Comparison of ENCODE assay signal across 23 cellular contexts in the genomic region with DNA sequence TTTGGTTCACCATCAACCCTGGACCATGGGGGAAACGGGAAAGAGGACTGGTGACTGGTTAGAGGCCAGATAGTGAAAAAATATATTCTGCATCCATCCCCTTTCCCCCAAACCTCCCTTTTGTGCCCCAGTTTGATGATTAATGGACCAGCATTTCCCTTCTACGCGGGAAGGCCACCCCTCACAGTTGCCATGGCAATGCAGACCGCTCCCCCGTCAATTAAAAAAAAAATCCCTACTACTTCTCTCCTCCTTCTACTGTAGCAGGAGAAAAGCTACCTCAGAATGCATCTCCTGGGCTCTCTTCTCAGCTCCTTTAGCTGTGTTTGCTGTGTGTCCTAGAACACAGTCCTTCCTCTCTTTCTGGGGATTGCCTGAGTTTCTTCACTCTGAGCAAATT. TPM values are rescaled to one million over a fixed set of nuclear protein-coding genes. Genes with fewer than 3 reads are reported as not detected.
DNase-seq lines count a peak whose midpoint lies in the region; ATAC-seq and TF ChIP-seq lines count a peak whose summit lies in the region.
"Had no signal": no experiment of that assay in that cellular context is flagged by ENCODE, and none has a peak within 500 bp of the region (broad histone marks: within the 10 kb centered on the region; RNA-seq: fewer than 3 reads in every experiment).

No MANE protein-coding gene starts in this region.

- peaks cover 8% of the 10 kb centered on the region for H3F3A ChIP-seq in smooth muscle cell (ENCODE audit: low read depth)

- H3K79me2 ChIP-seq in hepatocyte (peaks cover 78% of the 10 kb centered on the region), smooth muscle cell (ENCODE audit: low read depth) (peaks cover 79% of the 10 kb centered on the region)

- ATAC-seq in Panc1 (no peak), gastrocnemius medialis (no peak)
- ATAC-seq: left cardiac atrium, T-cell had no signal

- CTCF ChIA-PET in Panc1 (lab: Charles Lee) = interaction anchor here (0.6 to 0.7 kb wide), 3 partner anchors 60 to 263 kb away, joined by 3 to 9 read pairs (median 4); no protein-coding TSS in a partner anchor

- peak overlapping the region; percentile 57 for H3K4me2 ChIP-seq in hepatocyte
- peak overlapping the region; percentile 53 for H3K4me2 ChIP-seq in smooth muscle cell

- in situ Hi-C loops in Panc1 (cut with HindIII; ENCODE audit: low pct_unique_long_range_greater_than_20kb, low sequenced_read_pairs) (no loop called here), gastrocnemius medialis (cut with MboI; ENCODE audit: low sequenced_read_pairs in 4 of 4) (no loop called here)

- H3K27ac ChIP-seq in Panc1 (ENCODE audit: low read length) (peak overlapping the region; percentile 49; the same call in 1 of the 2 replicates), hepatocyte (no peak overlapping the region), smooth muscle cell (ENCODE audit: low read depth) (peak overlapping the region; percentile 46), dorsolateral prefrontal cortex (no peak overlapping the region), gastrocnemius medialis (no peak overlapping the region)
- H3K27ac ChIP-seq: skin epidermis, thoracic aorta had no signal

- TF ChIP-seq CTCF in Panc1 (IDR thresholded peaks at IDR 0.05) (no peak), hepatocyte (IDR thresholded peaks at IDR 0.05; ENCODE audit: poor library complexity) (no peak), smooth muscle cell (IDR thresholded peaks at IDR 0.05; ENCODE audit: borderline replicate concordance, insufficient read depth, poor library complexity, severe bottlenecking) (no peak), dorsolateral prefrontal cortex (IDR thresholded peaks at IDR 0.05 in 54 of 56, conservative IDR thresholded peaks at IDR 0.05 in 2 of 56; ENCODE audit: low read depth in 1 of 56, partially characterized antibody in 56 of 56) (no peak), gastrocnemius medialis (IDR thresholded peaks at IDR 0.05 in 4 of 5, conservative IDR thresholded peaks at IDR 0.05 in 1 of 5) (no peak)

- no peaks in the 10 kb centered on the region for H3K9me3 Mint-ChIP-seq in activated T-cell treated with anti-CD3 and anti-CD28 coated beads, Interleukin-2, amount 50 U/mL, for 24 hours
- H3K9me3 Mint-ChIP-seq: activated naive CD8-positive, alpha-beta T cell treated with anti-CD3 and anti-CD28 coated beads, Interleukin-2, amount 10 ng/mL, durations not matched to agents 7 days and 5 days; activated T-helper 1 cell treated with anti-CD3 and anti-CD28 coated beads, Interleukin-12 subunit alpha, Interleukin-12 subunit beta, Interleukin-2, Interleukin-4 antibody, amounts not matched to agents 30 ng/mL and 10 ng/mL and 1 ng/mL, durations not matched to agents 14 hours and 24 hours and 36 hours; mesothelial cell of epicardium; T-cell had no signal

- H3K4me1 ChIP-seq in Panc1 (ENCODE audit: control insufficient read depth, insufficient read depth, low read length) = peaks cover 41% of the 10 kb centered on the region
- peaks cover 25% of the 10 kb centered on the region for H3K4me1 ChIP-seq in hepatocyte (ENCODE audit: insufficient read depth)
- peaks cover 24% of the 10 kb centered on the region for H3K4me1 ChIP-seq in smooth muscle cell (ENCODE audit: low read depth)
- H3K4me1 ChIP-seq in gastrocnemius medialis = peaks cover 7 to 9% of the 10 kb centered on the region in 2 donors

- WGBS in hepatocyte (ENCODE audit: low lambda C conversion rate, missing lambda C conversion rate) = 65% methylated on average over 5 of the region's 5 CpGs
- WGBS in smooth muscle cell (ENCODE audit: low lambda C conversion rate) = 73% methylated on average over 5 of the region's 5 CpGs

- intact Hi-C loops in Panc1 (cut with micrococcal nuclease; ENCODE audit: unreplicated experiment) = loop anchor here (5.0 kb wide), 1 partner anchor 63 kb away; no protein-coding TSS in a partner anchor
- intact Hi-C loops in dorsolateral prefrontal cortex (cut with DNase I) = loop anchor here in 1 of 2 donors (10.0 kb wide), 1 partner anchor 120 kb away; a partner anchor contains a TSS
- intact Hi-C loops in gastrocnemius medialis (cut with DNase I; ENCODE audit: low total_unique reads) = loop anchor here (10.0 kb wide), 1 partner anchor 120 kb away; a partner anchor contains a TSS

- no peaks in the 10 kb centered on the region for H3K27me3 ChIP-seq in Panc1 (ENCODE audit: control insufficient read depth, insufficient read depth, low read length)
- H3K27me3 ChIP-seq in hepatocyte = no peaks in the 10 kb centered on the region
- no peaks in the 10 kb centered on the region for H3K27me3 ChIP-seq in smooth muscle cell (ENCODE audit: low read depth)
- H3K27me3 ChIP-seq in dorsolateral prefrontal cortex = no peaks in the 10 kb centered on the region
- no peaks in the 10 kb centered on the region for H3K27me3 ChIP-seq in gastrocnemius medialis

- peaks cover 61% of the 10 kb centered on the region for H3K4me1 Mint-ChIP-seq in activated T-cell treated with anti-CD3 and anti-CD28 coated beads, Interleukin-2, amount 50 U/mL, for 24 hours (ENCODE audit: low read depth)

- peaks cover 5% of the 10 kb centered on the region for H3K27me3 Mint-ChIP-seq in activated T-cell treated with anti-CD3 and anti-CD28 coated beads, Interleukin-2, amount 50 U/mL, for 24 hours

- H3K36me3 Mint-ChIP-seq in activated T-cell treated with anti-CD3 and anti-CD28 coated beads, Interleukin-2, amount 50 U/mL, for 24 hours (ENCODE audit: low read depth) = peaks cover 4% of the 10 kb centered on the region
- H3K36me3 Mint-ChIP-seq: mesothelial cell of epicardium, T-cell had no signal

- POLR2A ChIA-PET in Panc1 (lab: Charles Lee) = interaction anchor here (0.6 kb wide), 2 partner anchors 30 to 39 kb away, joined by 5 to 9 read pairs; no protein-coding TSS in a partner anchor

- no peak for DNase-seq in activated T-cell treated with anti-CD3 and anti-CD28 coated beads, Interleukin-2, amount 50 U/mL, for 24 hours
- DNase-seq in activated T-cell treated with anti-CD3 and anti-CD28 coated beads, Interleukin-2, amount 50 U/mL, for 48 hours = no peak
- DNase-seq in Panc1 (ENCODE audit: low read depth, low spot score) = no peak
- no peak for DNase-seq in hepatocyte (ENCODE audit: low spot score)
- DNase-seq in smooth muscle cell (lab: John Stamatoyannopoulos, UW; ENCODE audit: unreplicated experiment) = no peak
- DNase-seq in DMS79 (lab: John Stamatoyannopoulos, UW) = no peak
- no peak for DNase-seq in dorsolateral prefrontal cortex
- DNase-seq in gastrocnemius medialis = no peak
- DNase-seq: activated CD4-positive, alpha-beta T cell treated with anti-CD3 and anti-CD28 coated beads for 1 hour; activated naive CD8-positive, alpha-beta T cell treated with anti-CD3 and anti-CD28 coated beads, Interleukin-2, amount 10 ng/mL, durations not matched to agents 7 days and 5 days; AML-193; Kasumi-1; left cardiac atrium; NCI-H1048; NCI-H1930; NCI-H446; stimulated activated CD4-positive, alpha-beta T cell treated with anti-CD3 and anti-CD28 coated beads, Interleukin-2, amount 100 ng/mL, for 24 hours; stimulated activated naive CD4-positive, alpha-beta T cell treated with Interleukin-2 at 50 U/mL for 16 hours; T-cell had no signal

- H2AFZ ChIP-seq in hepatocyte = no peak overlapping the region
- H2AFZ ChIP-seq in smooth muscle cell (ENCODE audit: low read depth) = no peak overlapping the region

- H3K4me3 ChIP-seq in Panc1 (ENCODE audit: low read depth in 2 of 2, low read length in 2 of 2) (no peak overlapping the region), hepatocyte (no peak overlapping the region), smooth muscle cell (no peak overlapping the region), dorsolateral prefrontal cortex (no peak overlapping the region), gastrocnemius medialis (no peak overlapping the region)
- H3K4me3 ChIP-seq: skin epidermis, thoracic aorta had no signal

- H3K9me3 ChIP-seq in Panc1 (ENCODE audit: control insufficient read depth, insufficient read depth, low read depth, low read length) (no peaks in the 10 kb centered on the region), hepatocyte (ENCODE audit: low read depth) (no peaks in the 10 kb centered on the region), smooth muscle cell (replicated peaks; ENCODE audit: low read depth) (no peaks in the 10 kb centered on the region), gastrocnemius medialis (no peaks in the 10 kb centered on the region)
- H3K9me3 ChIP-seq: thoracic aorta had no signal

- H3K27ac Mint-ChIP-seq in activated T-cell treated with anti-CD3 and anti-CD28 coated beads, Interleukin-2, amount 50 U/mL, for 24 hours = peak overlapping the region; percentile 12
- H3K27ac Mint-ChIP-seq: activated naive CD8-positive, alpha-beta T cell treated with anti-CD3 and anti-CD28 coated beads, Interleukin-2, amount 10 ng/mL, durations not matched to agents 7 days and 5 days; activated T-helper 1 cell treated with anti-CD3 and anti-CD28 coated beads, Interleukin-12 subunit alpha, Interleukin-12 subunit beta, Interleukin-2, Interleukin-4 antibody, amounts not matched to agents 30 ng/mL and 10 ng/mL and 1 ng/mL, durations not matched to agents 14 hours and 24 hours and 36 hours had no signal

- no peak for TF ChIP-seq POLR2A in gastrocnemius medialis (IDR thresholded peaks at IDR 0.05)

- BruUV-seq in Panc1 (replicated peaks; lab: Mats Ljungman, UMichigan) = no TSS peak

- H4K20me1 ChIP-seq in hepatocyte (ENCODE audit: insufficient read depth, poor library complexity, severe bottlenecking) (peaks cover 71% of the 10 kb centered on the region), smooth muscle cell (ENCODE audit: low read depth) (peaks cover 82% of the 10 kb centered on the region)

- no peak overlapping the region for H3K9ac ChIP-seq in smooth muscle cell (ENCODE audit: low read depth)

- no peak overlapping the region for H3K4me3 Mint-ChIP-seq in activated T-cell treated with anti-CD3 and anti-CD28 coated beads, Interleukin-2, amount 50 U/mL, for 24 hours
- H3K4me3 Mint-ChIP-seq: activated naive CD8-positive, alpha-beta T cell treated with anti-CD3 and anti-CD28 coated beads, Interleukin-2, amount 10 ng/mL, durations not matched to agents 7 days and 5 days; mesothelial cell of epicardium had no signal

- no peaks in the 10 kb centered on the region for H3K9me2 ChIP-seq in hepatocyte (replicated peaks; ENCODE audit: insufficient read depth)

- H3K36me3 ChIP-seq in Panc1 (ENCODE audit: control insufficient read depth, insufficient read depth, low read length) (no peaks in the 10 kb centered on the region; the same call in 1 of the 2 replicates), hepatocyte (replicated peaks; ENCODE audit: insufficient read depth, low read depth) (no peaks in the 10 kb centered on the region), smooth muscle cell (ENCODE audit: low read depth) (no peaks in the 10 kb centered on the region), gastrocnemius medialis (no peaks in the 10 kb centered on the region)
- H3K36me3 ChIP-seq: thoracic aorta had no signal

RNA-seq across cellular contexts. Expression of a gene that starts 4.0 kb away (rescaled TPM):
- total RNA-seq in Panc1 (2021; ENCODE audit: unreplicated experiment) = 40.6 TPM
- polyA plus RNA-seq in Panc1 (2012; ENCODE audit: insufficient read length) = 36.7 TPM
- total RNA-seq in hepatocyte = 10.6 and 17.2 TPM in 2 replicates
- polyA plus RNA-seq in hepatocyte = 12.3 and 13.9 TPM in 2 replicates
- 7.9 and 8.4 TPM in 2 replicates for total RNA-seq in smooth muscle cell
- polyA plus RNA-seq in smooth muscle cell = 11.1 and 13.4 TPM in 2 replicates
- 10 to 100 TPM; 16.2 to 33.8 (median 21.3) TPM for total RNA-seq in dorsolateral prefrontal cortex
- 10 to 100 TPM in 3 of 4 donors, 1 to 10 TPM in 1; 8.8 to 27.4 (median 13.5) TPM for total RNA-seq in gastrocnemius medialis

RNA-seq across cellular contexts. Expression of a gene that starts 26.0 kb away (rescaled TPM):
- total RNA-seq in Panc1 (2021; ENCODE audit: unreplicated experiment) (42.4 TPM), hepatocyte (15.2 and 16.6 TPM in 2 replicates), smooth muscle cell (19.1 and 20.5 TPM in 2 replicates), dorsolateral prefrontal cortex (1 to 10 TPM; 2.2 to 8.4 (median 3.9) TPM), gastrocnemius medialis (1 to 10 TPM; 3.0 to 5.2 (median 3.9) TPM)
- 48.2 TPM for polyA plus RNA-seq in Panc1 (2012; ENCODE audit: insufficient read length)
- polyA plus RNA-seq in hepatocyte (15.7 and 16.8 TPM in 2 replicates), smooth muscle cell (23.7 and 24.6 TPM in 2 replicates)

RNA-seq across cellular contexts. Expression of a gene that starts 39.1 kb away (rescaled TPM):
- total RNA-seq in Panc1 (2021; ENCODE audit: unreplicated experiment) = 74.6 TPM
- polyA plus RNA-seq in Panc1 (2012; ENCODE audit: insufficient read length) = 57.8 TPM
- total RNA-seq in hepatocyte = 27.1 and 31.5 TPM in 2 replicates
- 56.6 and 71.6 TPM in 2 replicates for polyA plus RNA-seq in hepatocyte
- total RNA-seq in smooth muscle cell = 17.4 and 20.3 TPM in 2 replicates
- polyA plus RNA-seq in smooth muscle cell = 37.8 and 38.3 TPM in 2 replicates
- total RNA-seq in dorsolateral prefrontal cortex = 100 to 1,000 TPM in 22 of 120 experiments, 10 to 100 TPM in 98; 64.9 to 126 (median 91.0) TPM
- 10 to 100 TPM; 27.4 to 34.1 (median 29.1) TPM for total RNA-seq in gastrocnemius medialis

Comparison
In these comparisons a context has a peak if more than half of its experiments do, and no peak if none do; other contexts are left out.
1. H3K27ac ChIP-seq: peak in Panc1 (single experiment) and smooth muscle cell (single experiment); none in hepatocyte (single experiment), dorsolateral prefrontal cortex (0 of 59) and gastrocnemius medialis (0 of 4).